In genomic region chr3:189186093-189186492, GRCh38 we compare ENCODE assay signal across 17 cellular contexts. TPM values are rescaled to one million over a fixed set of nuclear protein-coding genes. Genes with fewer than 3 reads are reported as not detected.
DNase-seq lines count a peak whose midpoint lies in the region; ATAC-seq, FAIRE-seq and TF ChIP-seq lines count a peak whose summit lies in the region.
"Had no signal": no experiment of that assay in that cellular context is flagged by ENCODE, and none has a peak within 500 bp of the region (broad histone marks: within the 10 kb centered on the region; RNA-seq: fewer than 3 reads in every experiment).

No MANE protein-coding gene starts in this region.

- H3K4me1 Mint-ChIP-seq in astrocyte (ENCODE audit: low read depth, unreplicated experiment) = no peaks in the 10 kb centered on the region
- H3K4me1 Mint-ChIP-seq: central memory CD8-positive, alpha-beta T cell had no signal

- H3K27ac ChIP-seq in astrocyte (ENCODE audit: low read depth, low read length) = no peak overlapping the region

- H2AFZ ChIP-seq in astrocyte (ENCODE audit: low read depth, low read length) = no peak overlapping the region

- no peaks in the 10 kb centered on the region for H4K20me1 ChIP-seq in astrocyte (ENCODE audit: insufficient read depth, low read length)

- no peak overlapping the region for H3K9ac ChIP-seq in astrocyte (ENCODE audit: low read length)

- no peaks in the 10 kb centered on the region for H3K79me2 ChIP-seq in astrocyte (ENCODE audit: insufficient read depth, low read length)

- H3K27ac Mint-ChIP-seq in astrocyte (ENCODE audit: unreplicated experiment) = no peak overlapping the region

- no peak overlapping the region for H3K4me2 ChIP-seq in astrocyte (ENCODE audit: low read length)

- no peaks in the 10 kb centered on the region for H3K4me1 ChIP-seq in astrocyte (ENCODE audit: insufficient read depth, low read length)

- peak; percentile 81 for ATAC-seq in left ventricle myocardium superior
- peak; percentile 95 for ATAC-seq in sciatic nerve

- H3K9me3 ChIP-seq in astrocyte (ENCODE audit: insufficient read depth, low read depth, low read length) = no peaks in the 10 kb centered on the region

- no peak overlapping the region for H3K4me3 ChIP-seq in astrocyte (ENCODE audit: insufficient read depth, low read depth, low read length)
- H3K4me3 ChIP-seq: upper lobe of left lung had no signal

- FAIRE-seq in astrocyte (lab: Jason Lieb, UNC) = no peak
- FAIRE-seq: HTR-8/SVneo had no signal

- no peaks in the 10 kb centered on the region for H3K27me3 ChIP-seq in astrocyte (ENCODE audit: insufficient read depth, low read length)
- H3K27me3 ChIP-seq: upper lobe of left lung had no signal

- H3K4me3 Mint-ChIP-seq in astrocyte (ENCODE audit: unreplicated experiment) = no peak overlapping the region
- H3K4me3 Mint-ChIP-seq: central memory CD8-positive, alpha-beta T cell had no signal

- H3K36me3 ChIP-seq in astrocyte (ENCODE audit: insufficient read depth, low read length) = no peaks in the 10 kb centered on the region
- H3K36me3 ChIP-seq: upper lobe of left lung had no signal

- peaks cover 13% of the 10 kb centered on the region for H3K9me3 Mint-ChIP-seq in astrocyte (ENCODE audit: unreplicated experiment)

- TF ChIP-seq CTCF in astrocyte (IDR thresholded peaks at IDR 0.05; ENCODE audit: insufficient read depth, low read depth, low read length) = no peak

- H3K36me3 Mint-ChIP-seq in astrocyte (ENCODE audit: low read depth, unreplicated experiment) = no peaks in the 10 kb centered on the region

- DNase-seq in EL = peak; percentile 38
- DNase-seq in astrocyte (ENCODE audit: low read depth) = peak; percentile 56
- DNase-seq in left ventricle myocardium superior = no peak
- DNase-seq in sciatic nerve (ENCODE audit: low spot score) = peak; percentile 80
- DNase-seq in NCI-H1048 (lab: John Stamatoyannopoulos, UW) = no peak
- no peak for DNase-seq in COLO829 (ENCODE audit: low spot score)
- DNase-seq in GDM1 (lab: John Stamatoyannopoulos, UW) = no peak
- no peak for DNase-seq in NK-92 (lab: John Stamatoyannopoulos, UW; ENCODE audit: unreplicated experiment)
- DNase-seq: activated gamma-delta T cell, DMS79, hippocampal formation, mesendoderm, NCI-H2171 treated with DMSO at 0.1 percent for 48 hours, occipital lobe had no signal

- intact Hi-C loops in left ventricle myocardium superior (cut with micrococcal nuclease) = no loop called here
- intact Hi-C loops in sciatic nerve (cut with DNase I) = no loop called here

- H3K27me3 Mint-ChIP-seq in astrocyte (ENCODE audit: low read depth, unreplicated experiment) = no peaks in the 10 kb centered on the region
- H3K27me3 Mint-ChIP-seq: central memory CD8-positive, alpha-beta T cell had no signal

RNA-seq across cellular contexts. Expression of gene TPRG1, which starts 14.3 kb away (rescaled TPM):
- total RNA-seq in astrocyte (0.72 and 1.1 TPM in 2 replicates), left ventricle myocardium superior (2.7 TPM), sciatic nerve (12.7 TPM)

Comparison
In these comparisons a context has a peak if more than half of its experiments do, and no peak if none do; other contexts are left out.
1. DNase-seq: peak in EL (single experiment), astrocyte (single experiment) and sciatic nerve (single experiment); none in left ventricle myocardium superior (single experiment), NCI-H1048 (single experiment), COLO829 (single experiment), GDM1 (single experiment) and NK-92 (single experiment).